In the genomic region with DNA sequence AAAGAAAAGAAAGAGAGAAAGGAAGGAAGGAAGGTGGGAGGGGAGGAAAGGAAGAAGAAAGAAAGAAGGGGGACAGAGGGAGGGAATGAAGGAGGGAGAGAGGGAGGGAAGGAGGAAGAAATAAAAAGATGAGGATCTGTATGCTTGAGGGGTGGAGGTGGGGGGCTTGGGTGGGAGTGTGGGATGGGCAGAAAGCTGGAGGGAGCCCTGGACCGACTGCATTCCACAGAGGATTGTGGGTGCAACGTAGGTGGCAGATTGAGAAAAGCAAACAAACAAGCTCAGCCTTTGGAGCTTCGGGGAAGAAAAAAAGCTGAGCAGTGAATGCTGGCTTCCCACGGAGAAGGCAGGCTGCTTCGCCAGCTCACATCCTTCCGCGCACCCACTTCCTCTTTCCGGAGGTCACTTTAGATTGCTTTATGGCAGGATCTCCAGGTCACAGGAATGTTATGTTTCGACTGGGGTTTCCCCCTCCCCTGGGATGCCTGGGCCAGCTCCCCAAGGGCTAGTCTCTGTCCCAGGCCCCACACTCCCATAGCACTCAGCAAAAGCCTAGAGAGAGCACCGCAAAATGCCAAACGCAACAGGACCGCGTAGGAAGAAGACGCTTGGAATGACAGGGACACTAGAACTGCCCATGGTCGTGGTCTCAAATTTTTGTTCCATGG, we compare ENCODE assay signal across 1 cellular context.
TF ChIP-seq lines count a peak whose summit lies in the region.

No MANE protein-coding gene starts in this region.

TF ChIP-seq in HepG2, 621 proteins besides CTCF, POLR2A, EP300 and RAD21 (continued from another document and continues in another):
- TF ChIP-seq, protein P1, sequence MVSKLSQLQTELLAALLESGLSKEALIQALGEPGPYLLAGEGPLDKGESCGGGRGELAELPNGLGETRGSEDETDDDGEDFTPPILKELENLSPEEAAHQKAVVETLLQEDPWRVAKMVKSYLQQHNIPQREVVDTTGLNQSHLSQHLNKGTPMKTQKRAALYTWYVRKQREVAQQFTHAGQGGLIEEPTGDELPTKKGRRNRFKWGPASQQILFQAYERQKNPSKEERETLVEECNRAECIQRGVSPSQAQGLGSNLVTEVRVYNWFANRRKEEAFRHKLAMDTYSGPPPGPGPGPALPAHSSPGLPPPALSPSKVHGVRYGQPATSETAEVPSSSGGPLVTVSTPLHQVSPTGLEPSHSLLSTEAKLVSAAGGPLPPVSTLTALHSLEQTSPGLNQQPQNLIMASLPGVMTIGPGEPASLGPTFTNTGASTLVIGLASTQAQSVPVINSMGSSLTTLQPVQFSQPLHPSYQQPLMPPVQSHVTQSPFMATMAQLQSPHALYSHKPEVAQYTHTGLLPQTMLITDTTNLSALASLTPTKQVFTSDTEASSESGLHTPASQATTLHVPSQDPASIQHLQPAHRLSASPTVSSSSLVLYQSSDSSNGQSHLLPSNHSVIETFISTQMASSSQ (IDR thresholded peaks at IDR 0.05; ENCODE audit: low read depth) = no peak
- TF ChIP-seq, protein P1 (CRISPR knock-in tag; IDR thresholded peaks at IDR 0.05; ENCODE audit: borderline replicate concordance) = no peak; the same call in 1 of the 2 replicates
- TF ChIP-seq ASH2L (IDR thresholded peaks at IDR 0.05; ENCODE audit: insufficient read length, low read depth, low read length) (no peak), ZKSCAN1 (IDR thresholded peaks at IDR 0.05; ENCODE audit: low read length) (no peak), ISX (CRISPR knock-in tag; conservative IDR thresholded peaks at IDR 0.05) (no peak), ZNF354B (CRISPR knock-in tag; IDR thresholded peaks at IDR 0.05) (no peak), RBFOX2 (IDR thresholded peaks at IDR 0.05; ENCODE audit: low read depth, low read length) (no peak), HNRNPUL1 (IDR thresholded peaks at IDR 0.05; ENCODE audit: low read depth, low read length) (no peak), ADNP (CRISPR knock-in tag; IDR thresholded peaks at IDR 0.05) (no peak), ZNF550 (CRISPR knock-in tag; IDR thresholded peaks at IDR 0.05; ENCODE audit: borderline replicate concordance) (no peak), NR3C1 (CRISPR knock-in tag; IDR thresholded peaks at IDR 0.05) (no peak), ZNF766 (CRISPR knock-in tag; IDR thresholded peaks at IDR 0.05; ENCODE audit: borderline replicate concordance) (no peak), ERF (CRISPR knock-in tag; IDR thresholded peaks at IDR 0.05) (peak; percentile 75; the same call in 1 of the 2 replicates), ZNF44 (CRISPR knock-in tag; IDR thresholded peaks at IDR 0.05) (no peak), SPEN (CRISPR knock-in tag; IDR thresholded peaks at IDR 0.05; ENCODE audit: low read depth) (peak; percentile 16; the same call in 1 of the 2 replicates), ATF1 (CRISPR knock-in tag; IDR thresholded peaks at IDR 0.05) (no peak), ZNF570 (CRISPR knock-in tag; IDR thresholded peaks at IDR 0.05; ENCODE audit: borderline replicate concordance) (no peak), ZFP41 (CRISPR knock-in tag; IDR thresholded peaks at IDR 0.05; ENCODE audit: borderline replicate concordance) (no peak), THYN1 (CRISPR knock-in tag; IDR thresholded peaks at IDR 0.05; ENCODE audit: borderline replicate concordance, low read depth) (no peak), ATF7 (IDR thresholded peaks at IDR 0.05) (no peak), ATF7 (CRISPR knock-in tag; IDR thresholded peaks at IDR 0.05) (no peak), ZBTB1 (CRISPR knock-in tag; IDR thresholded peaks at IDR 0.05; ENCODE audit: borderline replicate concordance) (no peak), BCL6 (CRISPR knock-in tag; IDR thresholded peaks at IDR 0.05) (peak; percentile 66; the same call in 1 of the 2 replicates), NR1H2 (CRISPR knock-in tag; IDR thresholded peaks at IDR 0.05; ENCODE audit: borderline replicate concordance, low read depth) (no peak), ZNF224 (CRISPR knock-in tag; IDR thresholded peaks at IDR 0.05) (no peak), MATR3 (CRISPR knock-in tag; IDR thresholded peaks at IDR 0.05) (no peak), ZFAT (CRISPR knock-in tag; conservative IDR thresholded peaks at IDR 0.05) (no peak), ZNF468 (CRISPR knock-in tag; IDR thresholded peaks at IDR 0.05) (no peak), NFE2L1 (CRISPR knock-in tag; IDR thresholded peaks at IDR 0.05; ENCODE audit: borderline replicate concordance) (no peak), TEAD3 (CRISPR knock-in tag; optimal IDR thresholded peaks at IDR 0.05; ENCODE audit: borderline replicate concordance) (peak; percentile 93), IKZF1 (IDR thresholded peaks at IDR 0.05) (no peak), HOXD1 (CRISPR knock-in tag; IDR thresholded peaks at IDR 0.05) (no peak), ATRX (CRISPR knock-in tag; IDR thresholded peaks at IDR 0.05; ENCODE audit: borderline replicate concordance) (no peak), ZNF781 (CRISPR knock-in tag; IDR thresholded peaks at IDR 0.05; ENCODE audit: borderline replicate concordance, not compliant biosample characterization) (no peak), ZNF3 (CRISPR knock-in tag; IDR thresholded peaks at IDR 0.05) (no peak), TAF1 (CRISPR knock-in tag; IDR thresholded peaks at IDR 0.05) (peak; percentile 35; the same call in 1 of the 2 replicates), AHR (CRISPR knock-in tag; IDR thresholded peaks at IDR 0.05) (no peak), RAD51 (IDR thresholded peaks at IDR 0.05; ENCODE audit: borderline replicate concordance) (no peak), TAF15 (IDR thresholded peaks at IDR 0.05; ENCODE audit: low read depth, low read length, poor library complexity, severe bottlenecking) (no peak), PTBP1 (IDR thresholded peaks at IDR 0.05; ENCODE audit: low read depth, low read length, poor library complexity, severe bottlenecking) (no peak), DNMT3B (CRISPR knock-in tag; conservative IDR thresholded peaks at IDR 0.05) (no peak)
- TF ChIP-seq, protein P2, sequence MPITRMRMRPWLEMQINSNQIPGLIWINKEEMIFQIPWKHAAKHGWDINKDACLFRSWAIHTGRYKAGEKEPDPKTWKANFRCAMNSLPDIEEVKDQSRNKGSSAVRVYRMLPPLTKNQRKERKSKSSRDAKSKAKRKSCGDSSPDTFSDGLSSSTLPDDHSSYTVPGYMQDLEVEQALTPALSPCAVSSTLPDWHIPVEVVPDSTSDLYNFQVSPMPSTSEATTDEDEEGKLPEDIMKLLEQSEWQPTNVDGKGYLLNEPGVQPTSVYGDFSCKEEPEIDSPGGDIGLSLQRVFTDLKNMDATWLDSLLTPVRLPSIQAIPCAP (CRISPR knock-in tag; IDR thresholded peaks at IDR 0.05; ENCODE audit: low read depth) = no peak
- TF ChIP-seq, protein P3, sequence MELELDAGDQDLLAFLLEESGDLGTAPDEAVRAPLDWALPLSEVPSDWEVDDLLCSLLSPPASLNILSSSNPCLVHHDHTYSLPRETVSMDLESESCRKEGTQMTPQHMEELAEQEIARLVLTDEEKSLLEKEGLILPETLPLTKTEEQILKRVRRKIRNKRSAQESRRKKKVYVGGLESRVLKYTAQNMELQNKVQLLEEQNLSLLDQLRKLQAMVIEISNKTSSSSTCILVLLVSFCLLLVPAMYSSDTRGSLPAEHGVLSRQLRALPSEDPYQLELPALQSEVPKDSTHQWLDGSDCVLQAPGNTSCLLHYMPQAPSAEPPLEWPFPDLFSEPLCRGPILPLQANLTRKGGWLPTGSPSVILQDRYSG (CRISPR knock-in tag; IDR thresholded peaks at IDR 0.05) = no peak
- TF ChIP-seq, protein P4, sequence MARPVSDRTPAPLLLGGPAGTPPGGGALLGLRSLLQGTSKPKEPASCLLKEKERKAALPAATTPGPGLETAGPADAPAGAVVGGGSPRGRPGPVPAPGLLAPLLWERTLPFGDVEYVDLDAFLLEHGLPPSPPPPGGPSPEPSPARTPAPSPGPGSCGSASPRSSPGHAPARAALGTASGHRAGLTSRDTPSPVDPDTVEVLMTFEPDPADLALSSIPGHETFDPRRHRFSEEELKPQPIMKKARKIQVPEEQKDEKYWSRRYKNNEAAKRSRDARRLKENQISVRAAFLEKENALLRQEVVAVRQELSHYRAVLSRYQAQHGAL (CRISPR knock-in tag; IDR thresholded peaks at IDR 0.05; ENCODE audit: not compliant biosample characterization) = no peak
- TF ChIP-seq, protein P5, sequence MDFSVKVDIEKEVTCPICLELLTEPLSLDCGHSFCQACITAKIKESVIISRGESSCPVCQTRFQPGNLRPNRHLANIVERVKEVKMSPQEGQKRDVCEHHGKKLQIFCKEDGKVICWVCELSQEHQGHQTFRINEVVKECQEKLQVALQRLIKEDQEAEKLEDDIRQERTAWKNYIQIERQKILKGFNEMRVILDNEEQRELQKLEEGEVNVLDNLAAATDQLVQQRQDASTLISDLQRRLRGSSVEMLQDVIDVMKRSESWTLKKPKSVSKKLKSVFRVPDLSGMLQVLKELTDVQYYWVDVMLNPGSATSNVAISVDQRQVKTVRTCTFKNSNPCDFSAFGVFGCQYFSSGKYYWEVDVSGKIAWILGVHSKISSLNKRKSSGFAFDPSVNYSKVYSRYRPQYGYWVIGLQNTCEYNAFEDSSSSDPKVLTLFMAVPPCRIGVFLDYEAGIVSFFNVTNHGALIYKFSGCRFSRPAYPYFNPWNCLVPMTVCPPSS (IDR thresholded peaks at IDR 0.05) = no peak
- TF ChIP-seq, protein P6, sequence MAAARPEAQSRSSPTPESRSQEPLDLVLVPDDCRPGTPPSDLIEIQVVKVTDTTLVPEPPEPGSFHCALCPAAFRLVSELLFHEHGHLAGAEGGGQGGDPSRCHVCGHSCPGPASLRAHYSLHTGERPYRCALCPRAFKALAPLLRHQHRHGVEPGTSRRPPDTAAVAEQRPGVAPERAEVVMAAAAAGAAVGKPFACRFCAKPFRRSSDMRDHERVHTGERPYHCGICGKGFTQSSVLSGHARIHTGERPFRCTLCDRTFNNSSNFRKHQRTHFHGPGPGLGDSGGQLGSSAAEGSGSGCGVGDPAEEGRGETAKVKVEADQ (CRISPR knock-in tag; IDR thresholded peaks at IDR 0.05; ENCODE audit: borderline replicate concordance) = no peak; the same call in 1 of the 2 replicates
- TF ChIP-seq, protein P7, sequence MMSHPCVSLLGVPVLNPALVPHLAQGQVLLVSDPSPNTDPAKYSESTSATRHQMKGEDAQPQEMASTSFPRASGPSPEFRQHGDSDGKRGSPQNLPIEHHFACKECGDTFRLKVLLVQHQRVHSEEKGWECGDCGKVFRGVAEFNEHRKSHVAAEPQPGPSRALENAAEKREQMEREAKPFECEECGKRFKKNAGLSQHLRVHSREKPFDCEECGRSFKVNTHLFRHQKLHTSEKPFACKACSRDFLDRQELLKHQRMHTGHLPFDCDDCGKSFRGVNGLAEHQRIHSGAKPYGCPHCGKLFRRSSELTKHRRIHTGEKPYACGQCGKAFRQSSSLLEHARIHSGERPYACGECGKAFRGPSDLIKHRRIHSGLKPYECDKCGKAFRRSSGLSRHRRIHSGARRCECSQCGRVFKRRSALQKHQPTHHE (CRISPR knock-in tag; IDR thresholded peaks at IDR 0.05; ENCODE audit: borderline replicate concordance) = no peak
- TF ChIP-seq, protein P8, sequence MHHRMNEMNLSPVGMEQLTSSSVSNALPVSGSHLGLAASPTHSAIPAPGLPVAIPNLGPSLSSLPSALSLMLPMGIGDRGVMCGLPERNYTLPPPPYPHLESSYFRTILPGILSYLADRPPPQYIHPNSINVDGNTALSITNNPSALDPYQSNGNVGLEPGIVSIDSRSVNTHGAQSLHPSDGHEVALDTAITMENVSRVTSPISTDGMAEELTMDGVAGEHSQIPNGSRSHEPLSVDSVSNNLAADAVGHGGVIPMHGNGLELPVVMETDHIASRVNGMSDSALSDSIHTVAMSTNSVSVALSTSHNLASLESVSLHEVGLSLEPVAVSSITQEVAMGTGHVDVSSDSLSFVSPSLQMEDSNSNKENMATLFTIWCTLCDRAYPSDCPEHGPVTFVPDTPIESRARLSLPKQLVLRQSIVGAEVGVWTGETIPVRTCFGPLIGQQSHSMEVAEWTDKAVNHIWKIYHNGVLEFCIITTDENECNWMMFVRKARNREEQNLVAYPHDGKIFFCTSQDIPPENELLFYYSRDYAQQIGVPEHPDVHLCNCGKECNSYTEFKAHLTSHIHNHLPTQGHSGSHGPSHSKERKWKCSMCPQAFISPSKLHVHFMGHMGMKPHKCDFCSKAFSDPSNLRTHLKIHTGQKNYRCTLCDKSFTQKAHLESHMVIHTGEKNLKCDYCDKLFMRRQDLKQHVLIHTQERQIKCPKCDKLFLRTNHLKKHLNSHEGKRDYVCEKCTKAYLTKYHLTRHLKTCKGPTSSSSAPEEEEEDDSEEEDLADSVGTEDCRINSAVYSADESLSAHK (CRISPR knock-in tag; IDR thresholded peaks at IDR 0.05; ENCODE audit: borderline replicate concordance) = no peak
- TF ChIP-seq, protein P9, sequence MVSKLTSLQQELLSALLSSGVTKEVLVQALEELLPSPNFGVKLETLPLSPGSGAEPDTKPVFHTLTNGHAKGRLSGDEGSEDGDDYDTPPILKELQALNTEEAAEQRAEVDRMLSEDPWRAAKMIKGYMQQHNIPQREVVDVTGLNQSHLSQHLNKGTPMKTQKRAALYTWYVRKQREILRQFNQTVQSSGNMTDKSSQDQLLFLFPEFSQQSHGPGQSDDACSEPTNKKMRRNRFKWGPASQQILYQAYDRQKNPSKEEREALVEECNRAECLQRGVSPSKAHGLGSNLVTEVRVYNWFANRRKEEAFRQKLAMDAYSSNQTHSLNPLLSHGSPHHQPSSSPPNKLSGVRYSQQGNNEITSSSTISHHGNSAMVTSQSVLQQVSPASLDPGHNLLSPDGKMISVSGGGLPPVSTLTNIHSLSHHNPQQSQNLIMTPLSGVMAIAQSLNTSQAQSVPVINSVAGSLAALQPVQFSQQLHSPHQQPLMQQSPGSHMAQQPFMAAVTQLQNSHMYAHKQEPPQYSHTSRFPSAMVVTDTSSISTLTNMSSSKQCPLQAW (CRISPR knock-in tag; IDR thresholded peaks at IDR 0.05) = peak; percentile 74
- TF ChIP-seq, protein P10, sequence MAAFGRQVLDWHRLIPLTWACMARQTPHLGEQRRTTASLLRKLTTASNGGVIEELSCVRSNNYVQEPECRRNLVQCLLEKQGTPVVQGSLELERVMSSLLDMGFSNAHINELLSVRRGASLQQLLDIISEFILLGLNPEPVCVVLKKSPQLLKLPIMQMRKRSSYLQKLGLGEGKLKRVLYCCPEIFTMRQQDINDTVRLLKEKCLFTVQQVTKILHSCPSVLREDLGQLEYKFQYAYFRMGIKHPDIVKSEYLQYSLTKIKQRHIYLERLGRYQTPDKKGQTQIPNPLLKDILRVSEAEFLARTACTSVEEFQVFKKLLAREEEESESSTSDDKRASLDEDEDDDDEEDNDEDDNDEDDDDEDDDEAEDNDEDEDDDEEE (CRISPR knock-in tag; IDR thresholded peaks at IDR 0.05) = no peak
